ENCODE assay signal across 1 cellular context in the genomic region with DNA sequence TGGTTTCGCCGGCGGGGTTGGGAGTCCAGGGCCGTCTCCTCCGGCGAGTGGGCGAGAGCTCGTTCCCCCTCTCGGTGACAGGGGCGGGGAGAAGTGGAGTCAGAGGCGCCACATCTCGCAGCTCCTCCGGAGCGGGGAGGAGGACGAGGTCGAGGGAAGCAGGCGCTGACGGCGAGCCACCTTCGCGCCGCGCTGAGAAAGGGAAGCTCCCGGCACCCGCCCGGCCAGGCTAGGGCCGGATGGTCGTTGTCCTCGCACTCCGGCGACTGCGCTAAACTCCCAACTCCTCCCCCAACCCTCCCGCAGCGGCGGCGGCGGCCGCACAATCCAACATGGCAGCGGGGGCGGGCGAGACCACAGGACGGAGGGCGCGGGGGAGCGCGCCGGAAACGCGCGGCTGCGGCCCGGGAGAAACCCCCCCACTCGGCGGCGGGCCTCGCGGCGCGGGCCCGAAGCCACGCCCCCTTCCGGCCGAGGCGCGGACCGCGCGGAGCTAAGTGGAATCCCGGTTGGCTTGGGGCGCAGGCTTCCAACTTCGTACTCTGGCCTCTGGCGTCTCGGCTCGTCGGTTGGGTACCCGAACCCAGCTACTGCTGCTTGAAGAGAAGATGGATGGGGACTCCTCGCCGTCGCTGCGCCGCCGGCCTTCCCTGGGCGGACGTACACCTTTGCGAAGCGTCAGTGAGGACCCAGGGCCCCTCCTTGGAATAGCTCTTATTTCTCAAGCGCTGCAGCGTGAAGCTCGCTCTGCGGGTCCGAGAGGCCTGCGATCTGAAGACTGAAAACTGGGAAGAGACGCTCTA.
A peak's percentile ranks its signal among the peaks of the same experiment; 100 is the strongest.
TF ChIP-seq lines count a peak whose summit lies in the region.

A gene (minus strand): TSS at position 270 of the 803 bp plus-strand sequence. CDS start 269 bp downstream, at position 1.

TF ChIP-seq in HepG2, 621 proteins besides CTCF, POLR2A, EP300 and RAD21 (continued from another document and continues in another):
- TF ChIP-seq, protein P1, sequence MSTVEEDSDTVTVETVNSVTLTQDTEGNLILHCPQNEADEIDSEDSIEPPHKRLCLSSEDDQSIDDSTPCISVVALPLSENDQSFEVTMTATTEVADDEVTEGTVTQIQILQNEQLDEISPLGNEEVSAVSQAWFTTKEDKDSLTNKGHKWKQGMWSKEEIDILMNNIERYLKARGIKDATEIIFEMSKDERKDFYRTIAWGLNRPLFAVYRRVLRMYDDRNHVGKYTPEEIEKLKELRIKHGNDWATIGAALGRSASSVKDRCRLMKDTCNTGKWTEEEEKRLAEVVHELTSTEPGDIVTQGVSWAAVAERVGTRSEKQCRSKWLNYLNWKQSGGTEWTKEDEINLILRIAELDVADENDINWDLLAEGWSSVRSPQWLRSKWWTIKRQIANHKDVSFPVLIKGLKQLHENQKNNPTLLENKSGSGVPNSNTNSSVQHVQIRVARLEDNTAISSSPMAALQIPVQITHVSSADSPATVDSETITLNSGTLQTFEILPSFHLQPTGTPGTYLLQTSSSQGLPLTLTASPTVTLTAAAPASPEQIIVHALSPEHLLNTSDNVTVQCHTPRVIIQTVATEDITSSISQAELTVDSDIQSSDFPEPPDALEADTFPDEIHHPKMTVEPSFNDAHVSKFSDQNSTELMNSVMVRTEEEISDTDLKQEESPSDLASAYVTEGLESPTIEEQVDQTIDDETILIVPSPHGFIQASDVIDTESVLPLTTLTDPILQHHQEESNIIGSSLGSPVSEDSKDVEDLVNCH (CRISPR knock-in tag; IDR thresholded peaks at IDR 0.05): no peak
- TF ChIP-seq, protein P2, sequence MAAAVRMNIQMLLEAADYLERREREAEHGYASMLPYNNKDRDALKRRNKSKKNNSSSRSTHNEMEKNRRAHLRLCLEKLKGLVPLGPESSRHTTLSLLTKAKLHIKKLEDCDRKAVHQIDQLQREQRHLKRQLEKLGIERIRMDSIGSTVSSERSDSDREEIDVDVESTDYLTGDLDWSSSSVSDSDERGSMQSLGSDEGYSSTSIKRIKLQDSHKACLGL (CRISPR knock-in tag; IDR thresholded peaks at IDR 0.05): peak; percentile 47; the same call in 1 of the 2 replicates
- TF ChIP-seq ZFP36 (IDR thresholded peaks at IDR 0.05; ENCODE audit: borderline replicate concordance, low read depth, low read length, partially characterized antibody): no peak
- TF ChIP-seq, protein P3, sequence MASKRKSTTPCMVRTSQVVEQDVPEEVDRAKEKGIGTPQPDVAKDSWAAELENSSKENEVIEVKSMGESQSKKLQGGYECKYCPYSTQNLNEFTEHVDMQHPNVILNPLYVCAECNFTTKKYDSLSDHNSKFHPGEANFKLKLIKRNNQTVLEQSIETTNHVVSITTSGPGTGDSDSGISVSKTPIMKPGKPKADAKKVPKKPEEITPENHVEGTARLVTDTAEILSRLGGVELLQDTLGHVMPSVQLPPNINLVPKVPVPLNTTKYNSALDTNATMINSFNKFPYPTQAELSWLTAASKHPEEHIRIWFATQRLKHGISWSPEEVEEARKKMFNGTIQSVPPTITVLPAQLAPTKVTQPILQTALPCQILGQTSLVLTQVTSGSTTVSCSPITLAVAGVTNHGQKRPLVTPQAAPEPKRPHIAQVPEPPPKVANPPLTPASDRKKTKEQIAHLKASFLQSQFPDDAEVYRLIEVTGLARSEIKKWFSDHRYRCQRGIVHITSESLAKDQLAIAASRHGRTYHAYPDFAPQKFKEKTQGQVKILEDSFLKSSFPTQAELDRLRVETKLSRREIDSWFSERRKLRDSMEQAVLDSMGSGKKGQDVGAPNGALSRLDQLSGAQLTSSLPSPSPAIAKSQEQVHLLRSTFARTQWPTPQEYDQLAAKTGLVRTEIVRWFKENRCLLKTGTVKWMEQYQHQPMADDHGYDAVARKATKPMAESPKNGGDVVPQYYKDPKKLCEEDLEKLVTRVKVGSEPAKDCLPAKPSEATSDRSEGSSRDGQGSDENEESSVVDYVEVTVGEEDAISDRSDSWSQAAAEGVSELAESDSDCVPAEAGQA (IDR thresholded peaks at IDR 0.05; ENCODE audit: low read depth): peak; percentile 89
- TF ChIP-seq, protein P3 (CRISPR knock-in tag; IDR thresholded peaks at IDR 0.05; ENCODE audit: borderline replicate concordance): no peak
- TF ChIP-seq SCMH1 (CRISPR knock-in tag; IDR thresholded peaks at IDR 0.05; ENCODE audit: borderline replicate concordance): no peak
- TF ChIP-seq PHF21A (CRISPR knock-in tag; IDR thresholded peaks at IDR 0.05): peak; percentile 67
- peak; percentile 80 for TF ChIP-seq HES4 (CRISPR knock-in tag; IDR thresholded peaks at IDR 0.05; ENCODE audit: borderline replicate concordance)
- no peak for TF ChIP-seq ZMYM2 (CRISPR knock-in tag; IDR thresholded peaks at IDR 0.05)
- TF ChIP-seq, protein P4, sequence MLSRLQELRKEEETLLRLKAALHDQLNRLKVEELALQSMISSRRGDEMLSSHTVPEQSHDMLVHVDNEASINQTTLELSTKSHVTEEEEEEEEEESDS (CRISPR knock-in tag; IDR thresholded peaks at IDR 0.05; ENCODE audit: borderline replicate concordance): no peak
- TF ChIP-seq TBX2 (CRISPR knock-in tag; IDR thresholded peaks at IDR 0.05; ENCODE audit: borderline replicate concordance): peak; percentile 70; the same call in 1 of the 2 replicates
- TF ChIP-seq ZNF75D (CRISPR knock-in tag; IDR thresholded peaks at IDR 0.05; ENCODE audit: borderline replicate concordance): no peak
- no peak for TF ChIP-seq NR1H2 (CRISPR knock-in tag; IDR thresholded peaks at IDR 0.05; ENCODE audit: borderline replicate concordance, low read depth)
- 0 out of 2 replicates have a peak, but pooled peaks have one; percentile 16 for TF ChIP-seq ZNF292 (CRISPR knock-in tag; IDR thresholded peaks at IDR 0.05; ENCODE audit: borderline replicate concordance, low read depth)
- TF ChIP-seq ZNF552 (CRISPR knock-in tag; IDR thresholded peaks at IDR 0.05; ENCODE audit: borderline replicate concordance): peak; percentile 17; the same call in 1 of the 2 replicates
- peak; percentile 56; the same call in 1 of the 2 replicates for TF ChIP-seq CHD2 (IDR thresholded peaks at IDR 0.05; ENCODE audit: low read depth, low read length)
- no peak for TF ChIP-seq RFX3 (CRISPR knock-in tag; IDR thresholded peaks at IDR 0.05)
- no peak for TF ChIP-seq U2AF2 (IDR thresholded peaks at IDR 0.05; ENCODE audit: low read depth, low read length)
- 0 out of 2 replicates have a peak, but pooled peaks have one; percentile 66 for TF ChIP-seq ZNF225 (CRISPR knock-in tag; IDR thresholded peaks at IDR 0.05)
- TF ChIP-seq, protein P5, sequence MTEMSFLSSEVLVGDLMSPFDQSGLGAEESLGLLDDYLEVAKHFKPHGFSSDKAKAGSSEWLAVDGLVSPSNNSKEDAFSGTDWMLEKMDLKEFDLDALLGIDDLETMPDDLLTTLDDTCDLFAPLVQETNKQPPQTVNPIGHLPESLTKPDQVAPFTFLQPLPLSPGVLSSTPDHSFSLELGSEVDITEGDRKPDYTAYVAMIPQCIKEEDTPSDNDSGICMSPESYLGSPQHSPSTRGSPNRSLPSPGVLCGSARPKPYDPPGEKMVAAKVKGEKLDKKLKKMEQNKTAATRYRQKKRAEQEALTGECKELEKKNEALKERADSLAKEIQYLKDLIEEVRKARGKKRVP (CRISPR knock-in tag; IDR thresholded peaks at IDR 0.05): peak in 1 of 2 experiments; percentile 53; a peak in 1 of 4 replicates
- no peak for TF ChIP-seq ARNTL (CRISPR knock-in tag; IDR thresholded peaks at IDR 0.05)
- no peak for TF ChIP-seq ATF7 (IDR thresholded peaks at IDR 0.05)
- TF ChIP-seq ATF7 (CRISPR knock-in tag; IDR thresholded peaks at IDR 0.05): no peak
- TF ChIP-seq, protein P6, sequence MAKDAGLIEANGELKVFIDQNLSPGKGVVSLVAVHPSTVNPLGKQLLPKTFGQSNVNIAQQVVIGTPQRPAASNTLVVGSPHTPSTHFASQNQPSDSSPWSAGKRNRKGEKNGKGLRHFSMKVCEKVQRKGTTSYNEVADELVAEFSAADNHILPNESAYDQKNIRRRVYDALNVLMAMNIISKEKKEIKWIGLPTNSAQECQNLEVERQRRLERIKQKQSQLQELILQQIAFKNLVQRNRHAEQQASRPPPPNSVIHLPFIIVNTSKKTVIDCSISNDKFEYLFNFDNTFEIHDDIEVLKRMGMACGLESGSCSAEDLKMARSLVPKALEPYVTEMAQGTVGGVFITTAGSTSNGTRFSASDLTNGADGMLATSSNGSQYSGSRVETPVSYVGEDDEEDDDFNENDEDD (CRISPR knock-in tag; IDR thresholded peaks at IDR 0.05; ENCODE audit: borderline replicate concordance): peak; percentile 71; the same call in 1 of the 2 replicates
- no peak for TF ChIP-seq JUN (CRISPR knock-in tag; IDR thresholded peaks at IDR 0.05)
- TF ChIP-seq ZSCAN29 (CRISPR knock-in tag; conservative IDR thresholded peaks at IDR 0.05): peak; percentile 86
- no peak for TF ChIP-seq ZSCAN25 (CRISPR knock-in tag; IDR thresholded peaks at IDR 0.05)
- no peak for TF ChIP-seq MEIS1 (CRISPR knock-in tag; IDR thresholded peaks at IDR 0.05; ENCODE audit: borderline replicate concordance)
- TF ChIP-seq ZNF83 (CRISPR knock-in tag; IDR thresholded peaks at IDR 0.05; ENCODE audit: borderline replicate concordance): no peak
- no peak for TF ChIP-seq ZNF3 (CRISPR knock-in tag; IDR thresholded peaks at IDR 0.05)
- TF ChIP-seq, protein P7, sequence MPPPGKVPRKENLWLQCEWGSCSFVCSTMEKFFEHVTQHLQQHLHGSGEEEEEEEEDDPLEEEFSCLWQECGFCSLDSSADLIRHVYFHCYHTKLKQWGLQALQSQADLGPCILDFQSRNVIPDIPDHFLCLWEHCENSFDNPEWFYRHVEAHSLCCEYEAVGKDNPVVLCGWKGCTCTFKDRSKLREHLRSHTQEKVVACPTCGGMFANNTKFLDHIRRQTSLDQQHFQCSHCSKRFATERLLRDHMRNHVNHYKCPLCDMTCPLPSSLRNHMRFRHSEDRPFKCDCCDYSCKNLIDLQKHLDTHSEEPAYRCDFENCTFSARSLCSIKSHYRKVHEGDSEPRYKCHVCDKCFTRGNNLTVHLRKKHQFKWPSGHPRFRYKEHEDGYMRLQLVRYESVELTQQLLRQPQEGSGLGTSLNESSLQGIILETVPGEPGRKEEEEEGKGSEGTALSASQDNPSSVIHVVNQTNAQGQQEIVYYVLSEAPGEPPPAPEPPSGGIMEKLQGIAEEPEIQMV (CRISPR knock-in tag; IDR thresholded peaks at IDR 0.05; ENCODE audit: low read depth): peak; percentile 99
- peak; percentile 55; the same call in 1 of the 2 replicates for TF ChIP-seq ZNF644 (CRISPR knock-in tag; IDR thresholded peaks at IDR 0.05; ENCODE audit: low read depth)
- TF ChIP-seq ZNF749 (CRISPR knock-in tag; IDR thresholded peaks at IDR 0.05; ENCODE audit: borderline replicate concordance): 0 out of 2 replicates have a peak, but pooled peaks have one; percentile 82
- TF ChIP-seq, protein P8, sequence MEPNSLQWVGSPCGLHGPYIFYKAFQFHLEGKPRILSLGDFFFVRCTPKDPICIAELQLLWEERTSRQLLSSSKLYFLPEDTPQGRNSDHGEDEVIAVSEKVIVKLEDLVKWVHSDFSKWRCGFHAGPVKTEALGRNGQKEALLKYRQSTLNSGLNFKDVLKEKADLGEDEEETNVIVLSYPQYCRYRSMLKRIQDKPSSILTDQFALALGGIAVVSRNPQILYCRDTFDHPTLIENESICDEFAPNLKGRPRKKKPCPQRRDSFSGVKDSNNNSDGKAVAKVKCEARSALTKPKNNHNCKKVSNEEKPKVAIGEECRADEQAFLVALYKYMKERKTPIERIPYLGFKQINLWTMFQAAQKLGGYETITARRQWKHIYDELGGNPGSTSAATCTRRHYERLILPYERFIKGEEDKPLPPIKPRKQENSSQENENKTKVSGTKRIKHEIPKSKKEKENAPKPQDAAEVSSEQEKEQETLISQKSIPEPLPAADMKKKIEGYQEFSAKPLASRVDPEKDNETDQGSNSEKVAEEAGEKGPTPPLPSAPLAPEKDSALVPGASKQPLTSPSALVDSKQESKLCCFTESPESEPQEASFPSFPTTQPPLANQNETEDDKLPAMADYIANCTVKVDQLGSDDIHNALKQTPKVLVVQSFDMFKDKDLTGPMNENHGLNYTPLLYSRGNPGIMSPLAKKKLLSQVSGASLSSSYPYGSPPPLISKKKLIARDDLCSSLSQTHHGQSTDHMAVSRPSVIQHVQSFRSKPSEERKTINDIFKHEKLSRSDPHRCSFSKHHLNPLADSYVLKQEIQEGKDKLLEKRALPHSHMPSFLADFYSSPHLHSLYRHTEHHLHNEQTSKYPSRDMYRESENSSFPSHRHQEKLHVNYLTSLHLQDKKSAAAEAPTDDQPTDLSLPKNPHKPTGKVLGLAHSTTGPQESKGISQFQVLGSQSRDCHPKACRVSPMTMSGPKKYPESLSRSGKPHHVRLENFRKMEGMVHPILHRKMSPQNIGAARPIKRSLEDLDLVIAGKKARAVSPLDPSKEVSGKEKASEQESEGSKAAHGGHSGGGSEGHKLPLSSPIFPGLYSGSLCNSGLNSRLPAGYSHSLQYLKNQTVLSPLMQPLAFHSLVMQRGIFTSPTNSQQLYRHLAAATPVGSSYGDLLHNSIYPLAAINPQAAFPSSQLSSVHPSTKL (CRISPR knock-in tag; IDR thresholded peaks at IDR 0.05): peak; percentile 64
- TF ChIP-seq CC2D1A (CRISPR knock-in tag; IDR thresholded peaks at IDR 0.05): no peak
- peak; percentile 3; the same call in 1 of the 2 replicates for TF ChIP-seq ZMYM3 (CRISPR knock-in tag; IDR thresholded peaks at IDR 0.05)
- no peak for TF ChIP-seq ZFP41 (CRISPR knock-in tag; IDR thresholded peaks at IDR 0.05; ENCODE audit: borderline replicate concordance)
- TF ChIP-seq WIZ (CRISPR knock-in tag; IDR thresholded peaks at IDR 0.05): peak; percentile 67; the same call in 1 of the 2 replicates
- TF ChIP-seq, protein P9, sequence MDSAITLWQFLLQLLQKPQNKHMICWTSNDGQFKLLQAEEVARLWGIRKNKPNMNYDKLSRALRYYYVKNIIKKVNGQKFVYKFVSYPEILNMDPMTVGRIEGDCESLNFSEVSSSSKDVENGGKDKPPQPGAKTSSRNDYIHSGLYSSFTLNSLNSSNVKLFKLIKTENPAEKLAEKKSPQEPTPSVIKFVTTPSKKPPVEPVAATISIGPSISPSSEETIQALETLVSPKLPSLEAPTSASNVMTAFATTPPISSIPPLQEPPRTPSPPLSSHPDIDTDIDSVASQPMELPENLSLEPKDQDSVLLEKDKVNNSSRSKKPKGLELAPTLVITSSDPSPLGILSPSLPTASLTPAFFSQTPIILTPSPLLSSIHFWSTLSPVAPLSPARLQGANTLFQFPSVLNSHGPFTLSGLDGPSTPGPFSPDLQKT (CRISPR knock-in tag; IDR thresholded peaks at IDR 0.05; ENCODE audit: borderline replicate concordance): peak; percentile 82; the same call in 1 of the 2 replicates
- TF ChIP-seq ZNF329 (CRISPR knock-in tag; IDR thresholded peaks at IDR 0.05; ENCODE audit: low read depth): 0 out of 2 replicates have a peak, but pooled peaks have one; percentile 22
- 0 out of 2 replicates have a peak, but pooled peaks have one; percentile 48 for TF ChIP-seq JDP2 (CRISPR knock-in tag; IDR thresholded peaks at IDR 0.05; ENCODE audit: borderline replicate concordance)
